Comparison of ENCODE assay signal across 10 cellular contexts in the genomic region with DNA sequence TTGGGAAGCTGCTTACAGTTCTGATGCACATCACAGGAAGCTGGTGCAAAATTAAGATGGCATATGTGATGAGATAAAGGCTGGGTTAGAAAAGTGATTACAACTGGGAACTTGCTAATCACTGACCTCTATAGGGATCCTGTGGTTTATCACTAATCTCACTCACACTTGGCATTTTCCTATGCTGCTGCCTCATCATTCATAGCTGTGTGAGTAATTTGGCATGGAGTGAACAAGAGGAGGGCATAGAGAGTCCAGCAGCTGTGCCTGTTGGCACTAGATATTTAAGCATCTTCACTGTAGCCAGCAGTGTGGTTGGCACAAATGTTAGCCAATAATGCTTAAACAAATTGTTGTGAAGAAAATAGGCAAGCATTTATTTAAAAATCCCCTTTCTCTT.
DNase-seq lines count a peak whose midpoint lies in the region; ATAC-seq, FAIRE-seq and TF ChIP-seq lines count a peak whose summit lies in the region.
"Had no signal": no experiment of that assay in that cellular context is flagged by ENCODE, and none has a peak within 500 bp of the region (broad histone marks: within the 10 kb centered on the region; RNA-seq: fewer than 3 reads in every experiment).

No MANE protein-coding gene starts in this region.

- no peak overlapping the region for H2AK5ac ChIP-seq in mesendoderm (ENCODE audit: low read length)

- H3K4ac ChIP-seq in mesendoderm (ENCODE audit: low read depth, low read length) = no peak overlapping the region

- H3K4me1 ChIP-seq in GM12878 (ENCODE audit: control insufficient read depth, insufficient read depth, low read length) (peaks cover 2% of the 10 kb centered on the region; the same call in 1 of the 2 replicates), mesendoderm (ENCODE audit: control insufficient read depth, low read depth, low read length) (no peaks in the 10 kb centered on the region), uterus (no peaks in the 10 kb centered on the region)
- H3K4me1 ChIP-seq: parathyroid adenoma had no signal

- no peak overlapping the region for H2BK15ac ChIP-seq in mesendoderm (replicated peaks; ENCODE audit: low read depth)

- no peak overlapping the region for H3K56ac ChIP-seq in mesendoderm (ENCODE audit: low read length)

- POLR2A ChIA-PET in GM12878 (lab: Charles Lee) = no interaction called here

- H2BK120ac ChIP-seq in mesendoderm (ENCODE audit: low read depth, low read length) = no peak overlapping the region

- H3K27ac ChIP-seq in GM12878 (ENCODE audit: control insufficient read depth, insufficient read depth) = no peak overlapping the region
- H3K27ac ChIP-seq in mesendoderm (ENCODE audit: low read depth, low read length) = no peak overlapping the region
- no peak overlapping the region for H3K27ac ChIP-seq in uterus
- H3K27ac ChIP-seq: parathyroid adenoma had no signal

- H3K79me2 ChIP-seq in GM12878 (ENCODE audit: control insufficient read depth, insufficient read depth, low read length) (no peaks in the 10 kb centered on the region), mesendoderm (ENCODE audit: control insufficient read depth, insufficient read depth, low read length) (no peaks in the 10 kb centered on the region)
- H3K79me2 ChIP-seq: parathyroid adenoma had no signal

- H3K9ac ChIP-seq in GM12878 (ENCODE audit: control insufficient read depth, insufficient read depth, low read length) = no peak overlapping the region
- no peak overlapping the region for H3K9ac ChIP-seq in mesendoderm (ENCODE audit: low read length)
- H3K9ac ChIP-seq: parathyroid adenoma had no signal

- H2AFZ ChIP-seq in GM12878 (ENCODE audit: control insufficient read depth, low read depth, low read length) = no peak overlapping the region
- H2AFZ ChIP-seq: parathyroid adenoma had no signal

- no peak overlapping the region for H3K23ac ChIP-seq in mesendoderm (ENCODE audit: low read length)

- intact Hi-C loops in GM12878 (cut with micrococcal nuclease; ENCODE audit: unreplicated experiment) = no loop called here
- intact Hi-C loops in uterus (cut with DNase I; ENCODE audit: low total_unique reads) = loop anchor here (10.0 kb wide), 1 partner anchor 146 kb away; no protein-coding TSS in a partner anchor

- TF ChIP-seq RAD21 in GM12878 (IDR thresholded peaks at IDR 0.05; ENCODE audit: insufficient read depth, low read depth, low read length) = no peak

- no peak overlapping the region for H3K18ac ChIP-seq in mesendoderm (ENCODE audit: low read length)

- SMC1A ChIA-PET in GM12878 (lab: Charles Lee; ENCODE audit: uncharacterized antibody, unreplicated experiment) = interaction anchor here (1.1 to 5.1 kb wide), 3 partner anchors 11 to 198 kb away, joined by 3 to 46 read pairs (median 3); no protein-coding TSS in a partner anchor

- no peaks in the 10 kb centered on the region for H3K79me1 ChIP-seq in mesendoderm (ENCODE audit: low read length)

- BruUV-seq in GM12878 (replicated peaks; lab: Mats Ljungman, UMichigan) = no TSS peak

- ATAC-seq in GM12878 (no peak), HG02973 (IDR thresholded peaks at IDR 0.05; ENCODE audit: unreplicated experiment) (no peak), HG03354 (IDR thresholded peaks at IDR 0.05; ENCODE audit: poor library complexity, severe bottlenecking, unreplicated experiment) (no peak)

- H4K20me1 ChIP-seq in GM12878 (ENCODE audit: control insufficient read depth, insufficient read depth) = no peaks in the 10 kb centered on the region

- in situ Hi-C loops in GM12878 (cut with MboI) = no loop called here

- peak; percentile 47 for FAIRE-seq in GM12878 (lab: Jason Lieb, UNC)

- H3K9me3 ChIP-seq in GM12878 (replicated peaks; ENCODE audit: control insufficient read depth, insufficient read depth, low read length) (peaks cover 3% of the 10 kb centered on the region), uterus (no peaks in the 10 kb centered on the region)

- RAD21 ChIA-PET in GM12878 (lab: Charles Lee; ENCODE audit: unreplicated experiment) = interaction anchor here (1.1 kb wide), 1 partner anchor 148 kb away, joined by 4 read pairs; no protein-coding TSS in a partner anchor

- TF ChIP-seq POLR2A in GM12878 (IDR thresholded peaks at IDR 0.05; ENCODE audit: low read depth, low read length) (no peak), uterus (IDR thresholded peaks at IDR 0.05) (no peak)

- no peak for TF ChIP-seq CTCF in GM12878 (IDR thresholded peaks at IDR 0.05 in 2 of 3, conservative IDR thresholded peaks at IDR 0.05 in 1 of 3; ENCODE audit: control insufficient read depth in 2 of 3, extremely low read depth in 1 of 3, insufficient read depth in 1 of 3, low read depth in 3 of 3, low read length in 3 of 3)
- no peak for TF ChIP-seq CTCF in uterus (IDR thresholded peaks at IDR 0.05)

- no peak overlapping the region for H4K8ac ChIP-seq in mesendoderm (ENCODE audit: low read depth, low read length)

- H2BK5ac ChIP-seq in mesendoderm (ENCODE audit: low read length) = no peak overlapping the region

- H3K4me2 ChIP-seq in GM12878 (ENCODE audit: control insufficient read depth, insufficient read depth) (no peak overlapping the region), mesendoderm (ENCODE audit: low read length) (no peak overlapping the region)

- peak; percentile 23 for DNase-seq in Daoy (ENCODE audit: low read depth)
- peak; percentile 78 for DNase-seq in NCI-H1694 treated with DMSO at 0.1 percent for 48 hours (lab: John Stamatoyannopoulos, UW)
- no peak for DNase-seq in GM12878 (ENCODE audit: low read depth, low spot score)
- peak; percentile 50 for DNase-seq in mesendoderm
- DNase-seq in stimulated activated CD4-positive, alpha-beta T cell treated with anti-CD3 and anti-CD28 coated beads, Interleukin-1b, Interleukin-23, amount 100 ng/mL, for 48 hours = no peak
- no peak for DNase-seq in uterus
- DNase-seq: activated gamma-delta T cell treated with Interleukin-2 at 50 U/mL for 16 hours had no signal

- H3K36me3 ChIP-seq in GM12878 (ENCODE audit: control insufficient read depth in 2 of 2, insufficient read depth in 2 of 2, low read length in 1 of 2) (no peaks in the 10 kb centered on the region; a peak in 1 of 4 replicates), mesendoderm (ENCODE audit: control insufficient read depth, insufficient read depth, low read length) (no peaks in the 10 kb centered on the region), uterus (no peaks in the 10 kb centered on the region)

- H3K4me3 ChIP-seq in GM12878 (no peak overlapping the region), mesendoderm (ENCODE audit: low read length) (no peak overlapping the region), uterus (no peak overlapping the region)

- H4K5ac ChIP-seq in mesendoderm (ENCODE audit: low read length) = no peak overlapping the region

- no peak for TF ChIP-seq EP300 in GM12878 (IDR thresholded peaks at IDR 0.05; ENCODE audit: borderline replicate concordance in 1 of 2, control insufficient read depth in 1 of 2, low read depth in 2 of 2, low read length in 2 of 2)

- CTCF ChIA-PET in GM12878 (lab: Yijun Ruan, JAX) = interaction anchor here (1.1 to 3.7 kb wide), 2 partner anchors 12 to 55 kb away, joined by 5 to 12 read pairs; no protein-coding TSS in a partner anchor

- no peaks in the 10 kb centered on the region for H3K27me3 ChIP-seq in GM12878 (replicated peaks in 1 of 2; ENCODE audit: control insufficient read depth in 2 of 2, insufficient read depth in 2 of 2, low read length in 1 of 2)
- H3K27me3 ChIP-seq in mesendoderm (ENCODE audit: insufficient read depth, low read length, poor library complexity) = no peaks in the 10 kb centered on the region
- no peaks in the 10 kb centered on the region for H3K27me3 ChIP-seq in uterus

TF ChIP-seq in GM12878, 131 proteins besides CTCF, POLR2A, EP300 and RAD21:
- no peak for TF ChIP-seq SUZ12 (IDR thresholded peaks at IDR 0.05; ENCODE audit: unreplicated experiment)
- no peak for TF ChIP-seq EZH2 (IDR thresholded peaks at IDR 0.05; ENCODE audit: borderline replicate concordance, control insufficient read depth, low read depth, low read length)
- no peak for TF ChIP-seq ETV6 (conservative IDR thresholded peaks at IDR 0.05 in 1 of 2, IDR thresholded peaks at IDR 0.05 in 1 of 2; ENCODE audit: borderline replicate concordance in 1 of 2, low read depth in 1 of 2)
- TF ChIP-seq RBBP5 (conservative IDR thresholded peaks at IDR 0.05) = no peak
- no peak for TF ChIP-seq KAT2A (conservative IDR thresholded peaks at IDR 0.05; ENCODE audit: control insufficient read depth, low read depth, low read length)
- TF ChIP-seq ZBED1 (IDR thresholded peaks at IDR 0.05; ENCODE audit: borderline replicate concordance) = no peak
- TF ChIP-seq TBL1XR1 (IDR thresholded peaks at IDR 0.05; ENCODE audit: low read depth, low read length) = no peak
- TF ChIP-seq RELA (IDR thresholded peaks at IDR 0.05; ENCODE audit: borderline replicate concordance, partially characterized antibody) = no peak
- no peak for TF ChIP-seq TARDBP (IDR thresholded peaks at IDR 0.05; ENCODE audit: borderline replicate concordance)
- TF ChIP-seq SIX5 (IDR thresholded peaks at IDR 0.05; ENCODE audit: low read depth, low read length, severe bottlenecking) = no peak

Comparison
In these comparisons a context has a peak if more than half of its experiments do, and no peak if none do; other contexts are left out.
1. DNase-seq: peak in Daoy (single experiment), NCI-H1694 treated with DMSO at 0.1 percent for 48 hours (single experiment) and mesendoderm (single experiment); none in GM12878 (single experiment), stimulated activated CD4-positive, alpha-beta T cell treated with anti-CD3 and anti-CD28 coated beads, Interleukin-1b, Interleukin-23, amount 100 ng/mL, for 48 hours (single experiment) and uterus (0 of 2).